ENCODE assay signal across 8 cellular contexts in the genomic region with DNA sequence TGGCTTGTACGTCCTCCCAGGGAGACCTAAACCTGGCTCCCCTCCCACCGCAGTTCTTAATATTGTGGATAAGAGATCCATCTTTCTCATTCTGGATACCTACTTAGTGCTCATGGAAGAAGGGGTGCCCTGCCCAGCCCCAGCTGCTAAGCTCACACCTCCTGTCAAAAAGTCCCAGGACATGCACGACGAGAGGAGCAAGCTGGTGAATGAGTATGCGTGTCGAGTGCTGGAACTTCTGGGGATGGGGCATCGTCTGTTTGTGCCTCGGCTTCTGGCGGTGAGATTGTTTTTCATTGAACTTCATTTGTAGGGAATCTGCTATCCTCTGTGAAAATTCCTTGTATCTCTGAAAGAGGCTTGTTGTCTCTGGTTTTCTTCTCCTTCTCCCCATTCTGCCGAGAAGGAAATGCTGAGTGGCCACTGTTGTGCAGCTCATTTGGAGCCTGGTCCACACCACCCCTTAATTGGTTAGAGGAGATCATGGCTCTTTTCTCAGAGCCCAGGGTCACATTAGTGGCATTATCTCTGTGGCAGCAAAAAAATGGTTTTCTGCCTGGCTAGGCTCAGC.
DNase-seq lines count a peak whose midpoint lies in the region; ATAC-seq, FAIRE-seq and TF ChIP-seq lines count a peak whose summit lies in the region.

No MANE protein-coding gene starts in this region.

- H2AFZ ChIP-seq in endothelial cell of umbilical vein (ENCODE audit: low read depth, low read length) = peak overlapping the region; percentile 80

- no peaks in the 10 kb centered on the region for H3K36me3 ChIP-seq in SJCRH30
- H3K36me3 ChIP-seq in endothelial cell of umbilical vein (ENCODE audit: control insufficient read depth in 2 of 2, extremely low read depth in 1 of 2, insufficient read depth in 2 of 2, low read length in 2 of 2) = no peaks in the 10 kb centered on the region
- H3K36me3 ChIP-seq in muscle layer of duodenum (ENCODE audit: control insufficient read depth in 1 of 2, insufficient read depth in 2 of 2, low read length in 2 of 2) = no peaks in the 10 kb centered on the region

- CTCF ChIA-PET in endothelial cell of umbilical vein (lab: Charles Lee) = interaction anchor here (0.6 to 2.4 kb wide), 11 partner anchors 8 to 226 kb away, joined by 3 to 14 read pairs (median 3); no protein-coding TSS in a partner anchor

- H3K27me3 ChIP-seq in SJCRH30 (no peaks in the 10 kb centered on the region), endothelial cell of umbilical vein (ENCODE audit: control insufficient read depth in 2 of 2, insufficient read depth in 2 of 2, low read length in 2 of 2) (no peaks in the 10 kb centered on the region), muscle layer of duodenum (ENCODE audit: low read depth, low read length) (no peaks in the 10 kb centered on the region)

- TF ChIP-seq POLR2A in endothelial cell of umbilical vein (IDR thresholded peaks at IDR 0.05; ENCODE audit: low read depth, low read length) = no peak

- BruUV-seq in endothelial cell of umbilical vein (replicated peaks; lab: Mats Ljungman, UMichigan) = no TSS peak

- no peak for FAIRE-seq in endothelial cell of umbilical vein (lab: Jason Lieb, UNC)

- H3K4me3 ChIP-seq in SJCRH30 (peak overlapping the region; percentile 61), endothelial cell of umbilical vein (replicated peaks in 1 of 3; ENCODE audit: insufficient read depth in 1 of 3, low read depth in 1 of 3, low read length in 3 of 3) (peak overlapping the region; percentile 23 to 82 (median 34)), muscle layer of duodenum (ENCODE audit: low read depth in 1 of 2, low read length in 2 of 2) (peak overlapping the region; percentile 77 to 90)

- no peaks in the 10 kb centered on the region for H3K79me2 ChIP-seq in endothelial cell of umbilical vein (ENCODE audit: control insufficient read depth, insufficient read depth, low read length)

- dilution Hi-C loops in endothelial cell of umbilical vein (cut with MboI; ENCODE audit: extremely low pct_ligation_motif_present, low sequenced_read_pairs) = no loop called here

- H3K27ac ChIP-seq in SJCRH30 (peak overlapping the region; percentile 65), endothelial cell of umbilical vein (ENCODE audit: insufficient read depth, low read depth, low read length) (no peak overlapping the region), muscle layer of duodenum (ENCODE audit: low read length) (peak overlapping the region; percentile 32)

- no peaks in the 10 kb centered on the region for H4K20me1 ChIP-seq in endothelial cell of umbilical vein (replicated peaks; ENCODE audit: control insufficient read depth, extremely low read depth, insufficient read depth, low read length)

- no peak for TF ChIP-seq CTCF in endothelial cell of umbilical vein (IDR thresholded peaks at IDR 0.05; ENCODE audit: extremely low read depth in 1 of 2, insufficient read depth in 1 of 2, low read depth in 1 of 2, low read length in 2 of 2)

- H3K4me1 ChIP-seq in SJCRH30 (peaks cover 20% of the 10 kb centered on the region), endothelial cell of umbilical vein (ENCODE audit: control insufficient read depth, extremely low read depth, insufficient read depth, low read length) (peaks cover 10% of the 10 kb centered on the region), muscle layer of duodenum (ENCODE audit: control insufficient read depth in 1 of 2, insufficient read depth in 2 of 2, low read length in 2 of 2) (no peaks in the 10 kb centered on the region)

- DNase-seq in NCI-H146 (lab: John Stamatoyannopoulos, UW) = peak; percentile 17
- no peak for DNase-seq in NCI-H146 treated with DMSO at 0.1 percent for 48 hours (lab: John Stamatoyannopoulos, UW; ENCODE audit: unreplicated experiment)
- DNase-seq in SJCRH30 = peak in 1 of 2 experiments; percentile 35
- DNase-seq in endothelial cell of umbilical vein (ENCODE audit: low read depth, low spot score) = no peak
- no peak for DNase-seq in NCI-H1930 (lab: John Stamatoyannopoulos, UW)
- DNase-seq in NK-92 (lab: John Stamatoyannopoulos, UW; ENCODE audit: unreplicated experiment) = no peak

- no peaks in the 10 kb centered on the region for H3K9me1 ChIP-seq in endothelial cell of umbilical vein (replicated peaks; ENCODE audit: control insufficient read depth, extremely low read depth, insufficient read depth, low read length)

- peak overlapping the region; percentile 84 for H3K4me2 ChIP-seq in endothelial cell of umbilical vein (ENCODE audit: insufficient read depth, low read length)

- intact Hi-C loops in endothelial cell of umbilical vein (cut with micrococcal nuclease) = no loop called here

- H3K9me3 ChIP-seq in SJCRH30 (replicated peaks) (no peaks in the 10 kb centered on the region), endothelial cell of umbilical vein (replicated peaks; ENCODE audit: control insufficient read depth, insufficient read depth, low read length) (no peaks in the 10 kb centered on the region), muscle layer of duodenum (ENCODE audit: control insufficient read depth in 1 of 2, low read length in 2 of 2) (no peaks in the 10 kb centered on the region)

- POLR2A ChIA-PET in endothelial cell of umbilical vein (lab: Charles Lee) = no interaction called here

- no peak for ATAC-seq in HG02642 (IDR thresholded peaks at IDR 0.05; ENCODE audit: poor library complexity, unreplicated experiment)

- peak overlapping the region; percentile 66 for H3K9ac ChIP-seq in endothelial cell of umbilical vein (replicated peaks; ENCODE audit: extremely low read depth, insufficient read depth, low read length)

TF ChIP-seq in endothelial cell of umbilical vein, 7 proteins besides CTCF, POLR2A, EP300 and RAD21:
- TF ChIP-seq MAX (IDR thresholded peaks at IDR 0.05; ENCODE audit: insufficient read depth, insufficient read length) (no peak), POLR2AphosphoS5 (IDR thresholded peaks at IDR 0.05; ENCODE audit: insufficient read depth, low read depth, low read length) (no peak), MYC (IDR thresholded peaks at IDR 0.05; ENCODE audit: low read depth, low read length) (no peak), JUN (IDR thresholded peaks at IDR 0.05; ENCODE audit: borderline replicate concordance, insufficient read depth, insufficient read length, low read depth) (no peak), GATA2 (IDR thresholded peaks at IDR 0.05; ENCODE audit: insufficient read depth, insufficient read length, low read depth, low read length) (no peak), EZH2 (IDR thresholded peaks at IDR 0.05; ENCODE audit: borderline replicate concordance, low read depth, low read length, severe bottlenecking) (no peak)
